ENCODE assay signal across 10 cellular contexts in the genomic region with DNA sequence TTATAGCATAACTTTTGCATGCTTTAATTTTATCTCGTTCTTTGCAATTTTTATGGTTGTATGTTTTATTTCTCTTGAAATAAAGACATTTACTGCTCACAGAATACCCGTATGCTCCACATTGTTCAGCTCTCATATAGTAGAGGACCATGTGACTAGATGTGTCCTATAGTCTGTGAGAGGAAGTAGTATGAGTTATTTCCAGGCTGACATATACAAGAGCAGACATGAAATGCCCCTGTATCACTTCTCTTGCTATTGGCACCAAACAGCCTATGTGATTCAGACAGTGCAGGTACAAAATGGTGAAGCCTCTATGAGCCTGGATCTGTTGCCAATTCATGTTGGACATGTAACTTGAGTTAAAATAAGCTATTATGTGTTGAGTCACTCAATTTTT. TPM values are rescaled to one million over a fixed set of nuclear protein-coding genes. Genes with fewer than 3 reads are reported as not detected.
"Had no signal": no experiment of that assay in that cellular context is flagged by ENCODE, and none has a peak within 500 bp of the region (broad histone marks: within the 10 kb centered on the region; RNA-seq: fewer than 3 reads in every experiment).

No MANE protein-coding gene starts in this region.

- H3K36me3 ChIP-seq: HAP-1 had no signal

- H3K9ac ChIP-seq: GM23248 had no signal

- DNase-seq: GM23248, GOT3, H7, HFFc6, IMR-90 had no signal

- H3K9me3 ChIP-seq: HAP-1 had no signal

- FAIRE-seq: HTR-8/SVneo had no signal

- H3K27ac ChIP-seq: GM23248 had no signal

- H3K4me3 ChIP-seq: GM23248, HAP-1 had no signal

- H2AFZ ChIP-seq: GM23248 had no signal

- H3K4me1 ChIP-seq: HAP-1 had no signal

- ATAC-seq: HCT116 had no signal

RNA-seq across cellular contexts. Expression of a gene that starts 5.8 kb away (rescaled TPM):
- total RNA-seq: GM23248, H4, HFFc6, HT-29, IMR-90 had no signal
- polyA plus RNA-seq: GM23248, IMR-90 had no signal

RNA-seq across cellular contexts. Expression of a gene that starts 39.8 kb away (rescaled TPM):
- total RNA-seq: GM23248, H4, H7, HFFc6, HT-29, IMR-90 had no signal
- polyA plus RNA-seq: GM23248, IMR-90 had no signal
